ENCODE assay signal across 8 cellular contexts in genomic region chr19:43532962-43533545, GRCh38. TPM values are rescaled to one million over a fixed set of nuclear protein-coding genes. Genes with fewer than 3 reads are reported as not detected.
DNase-seq lines count a peak whose midpoint lies in the region; ATAC-seq and TF ChIP-seq lines count a peak whose summit lies in the region.

ZNF575 (plus strand) TSS chr19:43533188; CDS start chr19:43534423, 1,235 bp downstream.

- H3K27ac Mint-ChIP-seq in neural crest cell (ENCODE audit: unreplicated experiment): peak within 1 kb of the TSS; percentile 96

- peak within 1 kb of the TSS; percentile 80 for H2AFZ ChIP-seq in GM23248

- H4K20me1 ChIP-seq in DOHH2 (ENCODE audit: control insufficient read depth, insufficient read depth, low read depth, low read length): no peaks in the 10 kb centered on the region
- no peaks in the 10 kb centered on the region for H4K20me1 ChIP-seq in GM23248 (ENCODE audit: insufficient read depth)

- peaks cover 33% of the 10 kb centered on the region for H3K4me1 Mint-ChIP-seq in neural crest cell

- 1% methylated on average over 39 to 47 of the region's 47 CpGs for WGBS in GM23248 (ENCODE audit: low coverage in 1 of 2, low lambda C conversion rate in 2 of 2, missing lambda C conversion rate in 2 of 2), 2 experiments
- WGBS in stomach, 5 donors: 0 to 1% (median 0%) methylated on average over 24 to 47 of the region's 47 CpGs

- ATAC-seq in RWPE2 (ENCODE audit: low read depth): peak; percentile 58

- H3K4me2 ChIP-seq in DOHH2 (ENCODE audit: low read length): peak within 1 kb of the TSS; percentile 94
- H3K4me2 ChIP-seq in GM23248 (ENCODE audit: unreplicated experiment): peak within 1 kb of the TSS; percentile 84

- no peak for TF ChIP-seq EP300 in stomach (IDR thresholded peaks at IDR 0.05)

- peak within 1 kb of the TSS; percentile 62 for H3K9ac ChIP-seq in GM23248

- H3K36me3 ChIP-seq in DOHH2 (ENCODE audit: control insufficient read depth, low read length): no peaks in the 10 kb centered on the region
- H3K36me3 ChIP-seq in GM23248 (ENCODE audit: low read depth): no peaks in the 10 kb centered on the region
- peaks cover 3% of the 10 kb centered on the region for H3K36me3 ChIP-seq in RWPE2 (ENCODE audit: low read depth)
- peaks cover 0 to 14% (median 9%) of the 10 kb centered on the region in 4 donors for H3K36me3 ChIP-seq in stomach

- no peaks in the 10 kb centered on the region for H3K9me3 Mint-ChIP-seq in neural crest cell

- peaks cover 25% of the 10 kb centered on the region for H3K4me1 ChIP-seq in DOHH2 (ENCODE audit: control insufficient read depth, low read length)
- peaks cover 11% of the 10 kb centered on the region for H3K4me1 ChIP-seq in GM23248 (ENCODE audit: insufficient read depth)
- H3K4me1 ChIP-seq in RWPE2 (ENCODE audit: insufficient read depth, poor library complexity, severe bottlenecking): peaks cover 9% of the 10 kb centered on the region
- peaks cover 24 to 46% (median 34%) of the 10 kb centered on the region in 4 donors for H3K4me1 ChIP-seq in stomach

- H3F3A ChIP-seq in DOHH2 (ENCODE audit: control insufficient read depth, insufficient read depth) (peaks cover 14% of the 10 kb centered on the region), GM23248 (ENCODE audit: insufficient read depth) (peaks cover 11% of the 10 kb centered on the region)

- H3K4me3 Mint-ChIP-seq in neural crest cell: peak within 1 kb of the TSS; percentile 91

- peaks cover 9% of the 10 kb centered on the region for H3K27me3 Mint-ChIP-seq in neural crest cell (ENCODE audit: low read depth)

- H3K9me2 ChIP-seq in DOHH2 (replicated peaks; ENCODE audit: control insufficient read depth, low read length): no peaks in the 10 kb centered on the region
- no peaks in the 10 kb centered on the region for H3K9me2 ChIP-seq in GM23248 (ENCODE audit: insufficient read depth)

- no peak for TF ChIP-seq POLR2A in stomach (IDR thresholded peaks at IDR 0.05)

- no peak for TF ChIP-seq CTCF in DOHH2 (IDR thresholded peaks at IDR 0.05; ENCODE audit: low read depth, low read length, poor library complexity, severe bottlenecking)
- TF ChIP-seq CTCF in RWPE2 (IDR thresholded peaks at IDR 0.05; ENCODE audit: poor library complexity, severe bottlenecking): no peak
- TF ChIP-seq CTCF in neural crest cell (conservative IDR thresholded peaks at IDR 0.05): no peak
- no peak for TF ChIP-seq CTCF in stomach (IDR thresholded peaks at IDR 0.05)

- H3K27ac ChIP-seq in DOHH2 (ENCODE audit: low read depth, low read length): peak within 1 kb of the TSS; percentile 79
- peak within 1 kb of the TSS; percentile 60 for H3K27ac ChIP-seq in GM23248
- H3K27ac ChIP-seq in RWPE2 (ENCODE audit: poor library complexity, severe bottlenecking): peak within 1 kb of the TSS; percentile 81
- H3K27ac ChIP-seq in stomach: peak within 1 kb of the TSS; percentile 85 to 94 (median 90)

- H3K79me2 ChIP-seq in DOHH2 (ENCODE audit: control insufficient read depth, low read length) (no peaks in the 10 kb centered on the region), GM23248 (ENCODE audit: insufficient read depth) (no peaks in the 10 kb centered on the region)

- peak within 1 kb of the TSS; percentile 83 for H3K4me3 ChIP-seq in DOHH2 (ENCODE audit: low read length)
- H3K4me3 ChIP-seq in GM23248: peak within 1 kb of the TSS; percentile 70
- H3K4me3 ChIP-seq in RWPE2 (ENCODE audit: severe bottlenecking): peak within 1 kb of the TSS; percentile 32
- H3K4me3 ChIP-seq in stomach: peak within 1 kb of the TSS; percentile 54 to 70 (median 58)

- H3K27me3 ChIP-seq in DOHH2 (ENCODE audit: control insufficient read depth, low read length) (no peaks in the 10 kb centered on the region), GM23248 (replicated peaks; ENCODE audit: insufficient read depth) (no peaks in the 10 kb centered on the region), RWPE2 (ENCODE audit: insufficient read depth, poor library complexity, severe bottlenecking) (no peaks in the 10 kb centered on the region), stomach (no peaks in the 10 kb centered on the region)

- intact Hi-C loops in stomach (cut with DNase I; ENCODE audit: low total_unique reads): no loop called here

- H3K36me3 Mint-ChIP-seq in neural crest cell (ENCODE audit: low read depth): peaks cover 8% of the 10 kb centered on the region

- peak; percentile 92 for DNase-seq in GM23248
- DNase-seq in Kasumi-1 (lab: John Stamatoyannopoulos, UW): peak; percentile 87 to 90
- peak; percentile 92 for DNase-seq in RWPE2 (ENCODE audit: low spot score)
- peak; percentile 74 for DNase-seq in activated effector memory CD4-positive, alpha-beta T cell treated with Interleukin-2 at 50 U/mL for 16 hours
- DNase-seq in fibroblast of the conjunctiva (ENCODE audit: low read depth): peak; percentile 94
- peak; percentile 89 for DNase-seq in neural crest cell (ENCODE audit: low read depth, low spot score)
- DNase-seq in stomach: peak; percentile 87

- in situ Hi-C loops in GM23248 (cut with MboI): no loop called here

- no peaks in the 10 kb centered on the region for H3K9me3 ChIP-seq in DOHH2 (ENCODE audit: control insufficient read depth, insufficient read depth, low read length)
- H3K9me3 ChIP-seq in GM23248 (ENCODE audit: low read depth): no peaks in the 10 kb centered on the region
- H3K9me3 ChIP-seq in RWPE2 (ENCODE audit: severe bottlenecking): no peaks in the 10 kb centered on the region
- H3K9me3 ChIP-seq in stomach: no peaks in the 10 kb centered on the region

RNA-seq across cellular contexts. Expression of gene ZNF575, which starts in this region (rescaled TPM):
- total RNA-seq in GM23248 (2014; rRNA removed; shearing (Covaris generic)): 0.22 TPM in 1 of 2 replicates, not detected in the other
- polyA plus RNA-seq in GM23248 (2016; fragmentation: Nextera tagmentation; extraction: Ambion mirVana) (3.1 and 3.9 TPM in 2 replicates), stomach (under 1 TPM; 0.37 to 0.76 (median 0.65) TPM)
- total RNA-seq in neural crest cell (0.57 and 0.72 TPM in 2 replicates), stomach (10 to 100 TPM in 1 of 5 donors, 1 to 10 TPM in 1, not detected in 3; 7.8 to 23.5 TPM)

Comparison
In these comparisons a context has a peak if more than half of its experiments do, and no peak if none do; other contexts are left out.
1. Peak in every context shown above with its lines: DNase-seq, ATAC-seq, H3K4me3 ChIP-seq and H3K27ac ChIP-seq.
2. Peak in DNase-seq in neural crest cell; RNA of the gene not detected or under 1 TPM.
3. H3K4me3 ChIP-seq: peak in every context shown above with its lines; median percentile 83 in DOHH2; 70 in GM23248; 58 in stomach; 32 in RWPE2.